Comparison of ENCODE assay signal across 6 cellular contexts in the genomic region with DNA sequence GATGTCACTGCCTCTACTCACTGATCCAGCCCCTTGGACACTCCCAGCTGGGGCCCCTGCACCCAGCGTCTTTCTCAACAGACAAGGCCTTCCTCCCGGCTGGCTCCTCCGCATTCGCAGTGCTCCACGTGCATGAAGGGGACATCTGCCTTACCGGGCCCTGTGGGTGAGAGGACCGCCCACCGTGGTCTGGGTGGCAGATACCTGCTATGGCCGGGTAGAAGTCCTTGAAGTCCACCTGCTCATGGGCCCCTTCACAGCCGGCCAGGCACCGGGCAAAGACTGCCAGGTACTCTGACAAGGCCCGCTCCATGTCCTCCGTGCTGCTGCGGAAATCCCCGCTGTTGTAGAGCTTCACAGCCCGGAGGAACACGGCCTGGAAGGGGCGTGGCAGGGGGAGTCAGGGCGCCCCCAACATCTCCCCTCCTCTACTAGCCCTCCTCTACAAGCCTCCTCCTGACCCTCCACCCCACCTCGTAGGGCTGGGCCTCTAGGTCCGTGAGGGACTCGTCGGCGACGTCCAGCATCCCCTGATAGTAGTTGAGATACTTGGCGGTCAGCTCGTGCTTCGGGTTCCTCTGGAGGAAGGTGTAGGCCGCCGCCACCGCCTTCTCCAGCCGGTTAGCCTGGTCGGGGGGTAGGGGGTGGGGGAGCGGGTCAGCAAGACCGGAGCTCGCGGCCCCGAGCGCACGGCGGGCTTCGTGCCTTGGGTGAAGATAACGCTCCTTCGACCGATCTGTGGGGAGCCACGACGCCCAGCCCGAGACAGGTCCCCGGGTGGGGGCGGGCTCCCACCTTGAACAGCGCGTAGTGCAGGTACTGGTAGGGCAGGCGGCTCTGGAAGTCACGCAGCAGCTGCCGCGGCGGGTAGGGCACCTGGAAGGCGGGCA. TPM values are rescaled to one million over a fixed set of nuclear protein-coding genes. Genes with fewer than 3 reads are reported as not detected.
A peak's percentile ranks its signal among the peaks of the same experiment; 100 is the strongest.
DNase-seq lines count a peak whose midpoint lies in the region; ATAC-seq and TF ChIP-seq lines count a peak whose summit lies in the region.

No MANE protein-coding gene starts in this region.

- DNase-seq in Calu3, result no peak
- no peak for DNase-seq in SK-N-MC (ENCODE audit: low read depth, low spot score)
- no peak for DNase-seq in immature natural killer cell
- no peak for DNase-seq in UCSD-AML1 (lab: John Stamatoyannopoulos, UW; ENCODE audit: unreplicated experiment)
- no peak for DNase-seq in AG08396 (ENCODE audit: low spot score)

- H3K4me1 Mint-ChIP-seq in Calu3 (ENCODE audit: low read depth, unreplicated experiment), result peaks cover 33% of the 10 kb centered on the region
- peaks cover 31 to 33% of the 10 kb centered on the region in 2 donors for H3K4me1 Mint-ChIP-seq in immature natural killer cell

- H3K36me3 ChIP-seq in SK-N-MC (ENCODE audit: insufficient read depth, low read length), result no peaks in the 10 kb centered on the region

- no peak for ATAC-seq in HG02623 (IDR thresholded peaks at IDR 0.05; ENCODE audit: unreplicated experiment)

- intact Hi-C loops in Calu3 (cut with micrococcal nuclease; ENCODE audit: unreplicated experiment), result no loop called here

- H3K27me3 Mint-ChIP-seq in Calu3 (ENCODE audit: unreplicated experiment) (no peaks in the 10 kb centered on the region), immature natural killer cell (ENCODE audit: low read depth in 3 of 3) (peaks cover 2 to 6% (median 5%) of the 10 kb centered on the region in 3 donors)

- H3K36me3 Mint-ChIP-seq in Calu3 (ENCODE audit: insufficient read depth, unreplicated experiment) (peaks cover 39% of the 10 kb centered on the region), immature natural killer cell (peaks cover 0 to 3% (median 0%) of the 10 kb centered on the region in 3 donors)

- BruUV-seq in Calu3 (replicated peaks; lab: Mats Ljungman, UMichigan), result no TSS peak

- no peak overlapping the region for H3K27ac ChIP-seq in SK-N-MC

- peak overlapping the region; percentile 95 for H3K4me3 ChIP-seq in SK-N-MC

- H3K9me3 Mint-ChIP-seq in Calu3 (ENCODE audit: low read depth, unreplicated experiment) (no peaks in the 10 kb centered on the region), immature natural killer cell (no peaks in the 10 kb centered on the region)

- H3K4me3 Mint-ChIP-seq in Calu3 (ENCODE audit: low read depth, unreplicated experiment) (peak overlapping the region; percentile 86), immature natural killer cell (peak overlapping the region; percentile 72 to 97 (median 77))

- no peaks in the 10 kb centered on the region for H3K9me3 ChIP-seq in SK-N-MC (ENCODE audit: low read depth, low read length)

- H3K27ac Mint-ChIP-seq in Calu3 (ENCODE audit: unreplicated experiment), result peak overlapping the region; percentile 25
- H3K27ac Mint-ChIP-seq in immature natural killer cell, result peak overlapping the region in 1 of 6 donors; percentile 53

- CTCF ChIA-PET in Calu3 (lab: Charles Lee), result interaction anchor here (0.5 to 2.2 kb wide), 15 partner anchors 10 to 941 kb away, joined by 3 to 13 read pairs (median 3); a partner anchor contains a TSS

- no peak for TF ChIP-seq CTCF in Calu3 (IDR thresholded peaks at IDR 0.05; ENCODE audit: unreplicated experiment)

- peak overlapping the region; percentile 80 for H3K9ac ChIP-seq in SK-N-MC (ENCODE audit: insufficient read length)

RNA-seq across cellular contexts. Expression of a gene that starts 0.8 kb away (rescaled TPM):
- 19.9 and 22.5 TPM in 2 replicates for total RNA-seq in Calu3 (2022)
- 10 to 100 TPM in 1 of 3 donors, 1 to 10 TPM in 2; 6.7 to 11.2 (median 9.8) TPM for polyA plus RNA-seq in immature natural killer cell

RNA-seq across cellular contexts. Expression of a gene that starts 1.9 kb away (rescaled TPM):
- total RNA-seq in Calu3 (2022), result 0.92 and 3.6 TPM in 2 replicates
- under 1 TPM in 2 of 3 donors, not detected in 1; 0.43 to 0.71 TPM for polyA plus RNA-seq in immature natural killer cell

RNA-seq across cellular contexts. Expression of a gene that starts 24.4 kb away (rescaled TPM):
- total RNA-seq in Calu3 (2022), result 695 and 705 TPM in 2 replicates
- under 1 TPM in 2 of 3 donors, not detected in 1; 0.61 to 0.76 TPM for polyA plus RNA-seq in immature natural killer cell

RNA-seq across cellular contexts. Expression of a gene that starts 25.1 kb away (rescaled TPM):
- 62.0 and 65.2 TPM in 2 replicates for total RNA-seq in Calu3 (2022)
- polyA plus RNA-seq in immature natural killer cell, result 10 to 100 TPM in 2 of 3 donors, 1 to 10 TPM in 1; 6.4 to 24.6 (median 13.7) TPM

RNA-seq across cellular contexts. Expression of a gene that starts 26.7 kb away (rescaled TPM):
- total RNA-seq in Calu3 (2022), result not detected in 2 replicates
- polyA plus RNA-seq in immature natural killer cell, result under 1 TPM in 1 of 3 donors, not detected in 2; 0.15 TPM
